Comparison of ENCODE assay signal across 28 cellular contexts in the genomic region with DNA sequence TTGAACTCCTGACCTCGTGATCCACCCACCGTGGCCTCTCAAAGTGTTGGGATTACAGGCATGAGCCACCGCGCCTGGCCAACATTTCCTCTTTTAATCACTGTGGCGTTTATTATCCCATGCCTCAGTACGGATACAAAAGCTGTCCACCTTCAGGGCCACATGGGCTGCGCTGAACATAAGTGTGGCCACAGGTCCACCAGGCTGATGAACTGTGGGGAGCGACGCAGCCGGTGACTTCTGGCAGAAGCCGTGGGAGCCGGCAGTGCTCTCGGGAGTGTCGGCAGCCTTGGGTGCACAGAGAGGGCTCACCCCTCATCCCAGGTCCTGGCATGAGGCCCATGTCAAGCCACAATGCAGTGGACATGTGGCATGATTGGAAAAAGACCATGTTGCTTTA.
"Had no signal": no experiment of that assay in that cellular context is flagged by ENCODE, and none has a peak within 500 bp of the region (broad histone marks: within the 10 kb centered on the region; RNA-seq: fewer than 3 reads in every experiment).

No MANE protein-coding gene starts in this region.

- H3K36me3 ChIP-seq: prostate gland, sigmoid colon had no signal

- H3K4me1 ChIP-seq: prostate gland had no signal

- H3K27me3 Mint-ChIP-seq: naive B cell; stimulated activated memory B cell treated with anti-CD40 and anti-IgM and Interleukin-4, amounts not matched to agents 10 μg/mL and 1 μg/mL and 100 μg/mL, for 72 hours; stimulated activated naive CD8-positive, alpha-beta T cell treated with anti-CD3 and anti-CD28 coated beads, Interleukin-15, amount 100 ng/mL, for 72 hours had no signal

- H3K27ac Mint-ChIP-seq: activated naive CD4-positive, alpha-beta T cell treated with anti-CD3 and anti-CD28 coated beads, Interleukin-2, amount 50 U/mL, for 72 hours; naive B cell; nephron progenitor cell; stimulated activated memory B cell treated with anti-CD40 and anti-IgM and Interleukin-4, amounts not matched to agents 10 μg/mL and 1 μg/mL and 100 μg/mL, for 72 hours; T-helper 1 cell treated with Interleukin-12 subunit alpha and Interleukin-12 subunit beta and Interleukin-4 antibody, amounts not matched to agents 30 μg/mL and 1 μg/mL, for 36 hours had no signal

- H3K4me3 Mint-ChIP-seq: activated T-cell treated with anti-CD3 and anti-CD28 coated beads, Interleukin-2, amount 50 U/mL, for 72 hours; nephron progenitor cell; stimulated activated memory B cell treated with anti-CD40 and anti-IgM and Interleukin-4, amounts not matched to agents 10 μg/mL and 1 μg/mL and 100 μg/mL, for 72 hours; stimulated activated naive CD8-positive, alpha-beta T cell treated with anti-CD3 and anti-CD28 coated beads, Interleukin-15, amount 100 ng/mL, for 72 hours; T-helper 1 cell treated with Interleukin-12 subunit alpha and Interleukin-12 subunit beta and Interleukin-4 antibody, amounts not matched to agents 30 μg/mL and 1 μg/mL, for 36 hours had no signal

- H3K36me3 Mint-ChIP-seq: activated naive CD4-positive, alpha-beta T cell treated with anti-CD3 and anti-CD28 coated beads, Interleukin-2, amount 50 U/mL, for 72 hours; naive B cell had no signal

- DNase-seq: activated CD4-positive, alpha-beta T cell treated with anti-CD3 and anti-CD28 coated beads for 4 hours; activated CD4-positive, alpha-beta T cell treated with anti-CD3 and anti-CD28 coated beads, Interleukin-2, amount 50 U/mL, for 4 hours; activated naive CD4-positive, alpha-beta T cell; activated T-cell treated with anti-CD3 and anti-CD28 coated beads for 4 hours; effector memory CD4-positive, alpha-beta T cell; lower lobe of right lung; mesendoderm; naive B cell; nephron progenitor cell; nucleus accumbens; retina; sigmoid colon; stimulated activated CD4-positive, alpha-beta T cell treated with anti-CD3 and anti-CD28 coated beads, Interleukin-1b, Interleukin-23, amount 100 ng/mL, for 48 hours; stimulated activated CD4-positive, alpha-beta T cell treated with anti-CD3 and anti-CD28 coated beads, Interleukin-4, amount 100 ng/mL, for 4 hours; stimulated activated CD8-positive, alpha-beta memory T cell treated with anti-CD3 and anti-CD28 coated beads, Interleukin-4, amount 100 ng/mL, for 48 hours; substantia nigra; SW 1271; T-helper 9 cell had no signal

- H3K27ac ChIP-seq: coronary artery, dorsolateral prefrontal cortex, lower lobe of right lung, pancreas, prostate gland, sigmoid colon, VCaP had no signal

- H3K4me3 ChIP-seq: coronary artery, dorsolateral prefrontal cortex, lower lobe of right lung, pancreas, prostate gland, sigmoid colon had no signal

- ATAC-seq: activated naive CD4-positive, alpha-beta T cell treated with anti-CD3 and anti-CD28 coated beads, Interleukin-2, amount 50 U/mL, for 72 hours; activated T-cell treated with anti-CD3 and anti-CD28 coated beads, Interleukin-2, amount 50 U/mL, for 72 hours; lower lobe of right lung; pancreas; stimulated activated memory B cell treated with anti-CD40 and anti-IgM and Interleukin-4, amounts not matched to agents 10 μg/mL and 1 μg/mL and 100 μg/mL, for 72 hours; stimulated activated naive CD8-positive, alpha-beta T cell treated with anti-CD3 and anti-CD28 coated beads, Interleukin-15, amount 100 ng/mL, for 72 hours had no signal

- H3K9me3 Mint-ChIP-seq: activated T-cell treated with anti-CD3 and anti-CD28 coated beads, Interleukin-2, amount 50 U/mL, for 72 hours; naive B cell; nephron progenitor cell; stimulated activated memory B cell treated with anti-CD40 and anti-IgM and Interleukin-4, amounts not matched to agents 10 μg/mL and 1 μg/mL and 100 μg/mL, for 72 hours; stimulated activated naive CD8-positive, alpha-beta T cell treated with anti-CD3 and anti-CD28 coated beads, Interleukin-15, amount 100 ng/mL, for 72 hours; T-helper 1 cell treated with Interleukin-12 subunit alpha and Interleukin-12 subunit beta and Interleukin-4 antibody, amounts not matched to agents 30 μg/mL and 1 μg/mL, for 36 hours had no signal

- H3K27me3 ChIP-seq: pancreas, sigmoid colon had no signal

- H3K9me3 ChIP-seq: lower lobe of right lung, pancreas, prostate gland, sigmoid colon had no signal
